ENCODE assay signal across 1 cellular context in genomic region chr10:22133640-22134624, GRCh38.
A peak's percentile ranks its signal among the peaks of the same experiment; 100 is the strongest.
TF ChIP-seq lines count a peak whose summit lies in the region.

No MANE protein-coding gene starts in this region.

TF ChIP-seq in K562, 482 proteins besides CTCF, POLR2A, EP300 and RAD21 (continued from another document and continues in another):
- TF ChIP-seq MAZ (CRISPR knock-in tag; conservative IDR thresholded peaks at IDR 0.05 in 1 of 2, IDR thresholded peaks at IDR 0.05 in 1 of 2) (peak; percentile 31 to 63; a peak in 3 of 4 replicates), VEZF1 (CRISPR knock-in tag; IDR thresholded peaks at IDR 0.05) (peak; percentile 44; the same call in 1 of the 2 replicates), RBM17 (IDR thresholded peaks at IDR 0.05; ENCODE audit: borderline replicate concordance, low read depth, low read length) (no peak), CTBP1 (IDR thresholded peaks at IDR 0.05; ENCODE audit: borderline replicate concordance) (peak; percentile 98), ZNF282 (CRISPR knock-in tag; IDR thresholded peaks at IDR 0.05) (no peak), TBP (optimal IDR thresholded peaks at IDR 0.05; ENCODE audit: low read depth, low read length) (peak; percentile 36), ZNF561 (CRISPR knock-in tag; conservative IDR thresholded peaks at IDR 0.05) (no peak), TCF7L2 (IDR thresholded peaks at IDR 0.05; ENCODE audit: low read depth, low read length) (no peak), IFI16 (CRISPR knock-in tag; IDR thresholded peaks at IDR 0.05) (no peak), POU5F1 (IDR thresholded peaks at IDR 0.05; ENCODE audit: borderline replicate concordance, low read depth, low read length, partially characterized antibody) (no peak), YBX1 (IDR thresholded peaks at IDR 0.05) (no peak), ZNF445 (CRISPR knock-in tag; IDR thresholded peaks at IDR 0.05; ENCODE audit: low read depth) (no peak), NR2C2 (CRISPR knock-in tag; IDR thresholded peaks at IDR 0.05) (no peak), NR2C2 (tag; IDR thresholded peaks at IDR 0.05) (peak; percentile 84), ZFP36 (IDR thresholded peaks at IDR 0.05; ENCODE audit: low read depth, low read length, partially characterized antibody) (no peak), THAP7 (CRISPR knock-in tag; IDR thresholded peaks at IDR 0.05) (no peak), ZNF830 (CRISPR knock-in tag; IDR thresholded peaks at IDR 0.05) (no peak), ZNF583 (CRISPR knock-in tag; IDR thresholded peaks at IDR 0.05) (no peak), MCM2 (IDR thresholded peaks at IDR 0.05; ENCODE audit: low read depth) (no peak), ZNF232 (CRISPR knock-in tag; IDR thresholded peaks at IDR 0.05) (no peak), PTTG1 (tag; IDR thresholded peaks at IDR 0.05; ENCODE audit: low read depth) (no peak), ZBTB43 (CRISPR knock-in tag; IDR thresholded peaks at IDR 0.05) (no peak), PURB (CRISPR knock-in tag; IDR thresholded peaks at IDR 0.05; ENCODE audit: low read depth) (no peak), HEY1 (CRISPR knock-in tag; IDR thresholded peaks at IDR 0.05; ENCODE audit: borderline replicate concordance) (no peak), RAD51 (IDR thresholded peaks at IDR 0.05; ENCODE audit: borderline replicate concordance, low read depth) (0 out of 2 replicates have a peak, but pooled peaks have one; percentile 20), NR4A1 (CRISPR knock-in tag; IDR thresholded peaks at IDR 0.05) (no peak), NR4A1 (tag; IDR thresholded peaks at IDR 0.05) (0 out of 2 replicates have a peak, but pooled peaks have one; percentile 24), ZBED1 (IDR thresholded peaks at IDR 0.05) (no peak), SNRNP70 (optimal IDR thresholded peaks at IDR 0.05; ENCODE audit: low read depth, low read length) (no peak), ZNF589 (CRISPR knock-in tag; IDR thresholded peaks at IDR 0.05; ENCODE audit: low read depth) (peak; percentile 88), ZNF140 (CRISPR knock-in tag; IDR thresholded peaks at IDR 0.05) (no peak), DMBX1 (CRISPR knock-in tag; IDR thresholded peaks at IDR 0.05; ENCODE audit: borderline replicate concordance) (peak; percentile 48), ARHGAP35 (IDR thresholded peaks at IDR 0.05; ENCODE audit: partially characterized antibody) (no peak), KLF13 (tag; IDR thresholded peaks at IDR 0.05; ENCODE audit: borderline replicate concordance, low read depth) (no peak), MCM7 (IDR thresholded peaks at IDR 0.05) (no peak), ZNF347 (CRISPR knock-in tag; IDR thresholded peaks at IDR 0.05; ENCODE audit: low read depth) (no peak)
- TF ChIP-seq, protein P1, sequence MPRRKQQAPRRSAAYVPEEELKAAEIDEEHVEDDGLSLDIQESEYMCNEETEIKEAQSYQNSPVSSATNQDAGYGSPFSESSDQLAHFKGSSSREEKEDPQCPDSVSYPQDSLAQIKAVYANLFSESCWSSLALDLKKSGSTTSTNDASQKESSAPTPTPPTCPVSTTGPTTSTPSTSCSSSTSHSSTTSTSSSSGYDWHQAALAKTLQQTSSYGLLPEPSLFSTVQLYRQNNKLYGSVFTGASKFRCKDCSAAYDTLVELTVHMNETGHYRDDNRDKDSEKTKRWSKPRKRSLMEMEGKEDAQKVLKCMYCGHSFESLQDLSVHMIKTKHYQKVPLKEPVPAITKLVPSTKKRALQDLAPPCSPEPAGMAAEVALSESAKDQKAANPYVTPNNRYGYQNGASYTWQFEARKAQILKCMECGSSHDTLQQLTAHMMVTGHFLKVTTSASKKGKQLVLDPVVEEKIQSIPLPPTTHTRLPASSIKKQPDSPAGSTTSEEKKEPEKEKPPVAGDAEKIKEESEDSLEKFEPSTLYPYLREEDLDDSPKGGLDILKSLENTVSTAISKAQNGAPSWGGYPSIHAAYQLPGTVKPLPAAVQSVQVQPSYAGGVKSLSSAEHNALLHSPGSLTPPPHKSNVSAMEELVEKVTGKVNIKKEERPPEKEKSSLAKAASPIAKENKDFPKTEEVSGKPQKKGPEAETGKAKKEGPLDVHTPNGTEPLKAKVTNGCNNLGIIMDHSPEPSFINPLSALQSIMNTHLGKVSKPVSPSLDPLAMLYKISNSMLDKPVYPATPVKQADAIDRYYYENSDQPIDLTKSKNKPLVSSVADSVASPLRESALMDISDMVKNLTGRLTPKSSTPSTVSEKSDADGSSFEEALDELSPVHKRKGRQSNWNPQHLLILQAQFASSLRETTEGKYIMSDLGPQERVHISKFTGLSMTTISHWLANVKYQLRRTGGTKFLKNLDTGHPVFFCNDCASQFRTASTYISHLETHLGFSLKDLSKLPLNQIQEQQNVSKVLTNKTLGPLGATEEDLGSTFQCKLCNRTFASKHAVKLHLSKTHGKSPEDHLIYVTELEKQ (CRISPR knock-in tag; IDR thresholded peaks at IDR 0.05): no peak
- TF ChIP-seq, protein P2, sequence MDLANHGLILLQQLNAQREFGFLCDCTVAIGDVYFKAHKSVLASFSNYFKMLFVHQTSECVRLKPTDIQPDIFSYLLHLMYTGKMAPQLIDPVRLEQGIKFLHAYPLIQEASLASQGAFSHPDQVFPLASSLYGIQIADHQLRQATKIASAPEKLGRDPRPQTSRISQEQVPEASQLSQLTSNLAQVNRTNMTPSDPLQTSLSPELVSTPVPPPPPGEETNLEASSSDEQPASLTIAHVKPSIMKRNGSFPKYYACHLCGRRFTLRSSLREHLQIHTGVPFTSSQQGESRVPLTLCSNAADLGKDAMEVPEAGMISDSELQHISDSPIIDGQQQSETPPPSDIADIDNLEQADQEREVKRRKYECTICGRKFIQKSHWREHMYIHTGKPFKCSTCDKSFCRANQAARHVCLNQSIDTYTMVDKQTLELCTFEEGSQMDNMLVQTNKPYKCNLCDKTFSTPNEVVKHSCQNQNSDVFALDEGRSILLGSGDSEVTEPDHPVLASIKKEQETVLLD (IDR thresholded peaks at IDR 0.05): peak; percentile 77; the same call in 1 of the 2 replicates
- TF ChIP-seq, protein P3, sequence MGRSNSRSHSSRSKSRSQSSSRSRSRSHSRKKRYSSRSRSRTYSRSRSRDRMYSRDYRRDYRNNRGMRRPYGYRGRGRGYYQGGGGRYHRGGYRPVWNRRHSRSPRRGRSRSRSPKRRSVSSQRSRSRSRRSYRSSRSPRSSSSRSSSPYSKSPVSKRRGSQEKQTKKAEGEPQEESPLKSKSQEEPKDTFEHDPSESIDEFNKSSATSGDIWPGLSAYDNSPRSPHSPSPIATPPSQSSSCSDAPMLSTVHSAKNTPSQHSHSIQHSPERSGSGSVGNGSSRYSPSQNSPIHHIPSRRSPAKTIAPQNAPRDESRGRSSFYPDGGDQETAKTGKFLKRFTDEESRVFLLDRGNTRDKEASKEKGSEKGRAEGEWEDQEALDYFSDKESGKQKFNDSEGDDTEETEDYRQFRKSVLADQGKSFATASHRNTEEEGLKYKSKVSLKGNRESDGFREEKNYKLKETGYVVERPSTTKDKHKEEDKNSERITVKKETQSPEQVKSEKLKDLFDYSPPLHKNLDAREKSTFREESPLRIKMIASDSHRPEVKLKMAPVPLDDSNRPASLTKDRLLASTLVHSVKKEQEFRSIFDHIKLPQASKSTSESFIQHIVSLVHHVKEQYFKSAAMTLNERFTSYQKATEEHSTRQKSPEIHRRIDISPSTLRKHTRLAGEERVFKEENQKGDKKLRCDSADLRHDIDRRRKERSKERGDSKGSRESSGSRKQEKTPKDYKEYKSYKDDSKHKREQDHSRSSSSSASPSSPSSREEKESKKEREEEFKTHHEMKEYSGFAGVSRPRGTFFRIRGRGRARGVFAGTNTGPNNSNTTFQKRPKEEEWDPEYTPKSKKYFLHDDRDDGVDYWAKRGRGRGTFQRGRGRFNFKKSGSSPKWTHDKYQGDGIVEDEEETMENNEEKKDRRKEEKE (IDR thresholded peaks at IDR 0.05; ENCODE audit: borderline replicate concordance in 1 of 2, control insufficient read depth in 1 of 2, low read depth in 2 of 2, low read length in 1 of 2): no peak
- TF ChIP-seq, protein P4, sequence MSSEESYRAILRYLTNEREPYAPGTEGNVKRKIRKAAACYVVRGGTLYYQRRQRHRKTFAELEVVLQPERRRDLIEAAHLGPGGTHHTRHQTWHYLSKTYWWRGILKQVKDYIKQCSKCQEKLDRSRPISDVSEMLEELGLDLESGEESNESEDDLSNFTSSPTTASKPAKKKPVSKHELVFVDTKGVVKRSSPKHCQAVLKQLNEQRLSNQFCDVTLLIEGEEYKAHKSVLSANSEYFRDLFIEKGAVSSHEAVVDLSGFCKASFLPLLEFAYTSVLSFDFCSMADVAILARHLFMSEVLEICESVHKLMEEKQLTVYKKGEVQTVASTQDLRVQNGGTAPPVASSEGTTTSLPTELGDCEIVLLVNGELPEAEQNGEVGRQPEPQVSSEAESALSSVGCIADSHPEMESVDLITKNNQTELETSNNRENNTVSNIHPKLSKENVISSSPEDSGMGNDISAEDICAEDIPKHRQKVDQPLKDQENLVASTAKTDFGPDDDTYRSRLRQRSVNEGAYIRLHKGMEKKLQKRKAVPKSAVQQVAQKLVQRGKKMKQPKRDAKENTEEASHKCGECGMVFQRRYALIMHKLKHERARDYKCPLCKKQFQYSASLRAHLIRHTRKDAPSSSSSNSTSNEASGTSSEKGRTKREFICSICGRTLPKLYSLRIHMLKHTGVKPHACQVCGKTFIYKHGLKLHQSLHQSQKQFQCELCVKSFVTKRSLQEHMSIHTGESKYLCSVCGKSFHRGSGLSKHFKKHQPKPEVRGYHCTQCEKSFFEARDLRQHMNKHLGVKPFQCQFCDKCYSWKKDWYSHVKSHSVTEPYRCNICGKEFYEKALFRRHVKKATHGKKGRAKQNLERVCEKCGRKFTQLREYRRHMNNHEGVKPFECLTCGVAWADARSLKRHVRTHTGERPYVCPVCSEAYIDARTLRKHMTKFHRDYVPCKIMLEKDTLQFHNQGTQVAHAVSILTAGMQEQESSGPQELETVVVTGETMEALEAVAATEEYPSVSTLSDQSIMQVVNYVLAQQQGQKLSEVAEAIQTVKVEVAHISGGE (CRISPR knock-in tag; IDR thresholded peaks at IDR 0.05): peak in 1 of 3 experiments; percentile 72; a peak in 2 of 6 replicates
- TF ChIP-seq, protein P5, sequence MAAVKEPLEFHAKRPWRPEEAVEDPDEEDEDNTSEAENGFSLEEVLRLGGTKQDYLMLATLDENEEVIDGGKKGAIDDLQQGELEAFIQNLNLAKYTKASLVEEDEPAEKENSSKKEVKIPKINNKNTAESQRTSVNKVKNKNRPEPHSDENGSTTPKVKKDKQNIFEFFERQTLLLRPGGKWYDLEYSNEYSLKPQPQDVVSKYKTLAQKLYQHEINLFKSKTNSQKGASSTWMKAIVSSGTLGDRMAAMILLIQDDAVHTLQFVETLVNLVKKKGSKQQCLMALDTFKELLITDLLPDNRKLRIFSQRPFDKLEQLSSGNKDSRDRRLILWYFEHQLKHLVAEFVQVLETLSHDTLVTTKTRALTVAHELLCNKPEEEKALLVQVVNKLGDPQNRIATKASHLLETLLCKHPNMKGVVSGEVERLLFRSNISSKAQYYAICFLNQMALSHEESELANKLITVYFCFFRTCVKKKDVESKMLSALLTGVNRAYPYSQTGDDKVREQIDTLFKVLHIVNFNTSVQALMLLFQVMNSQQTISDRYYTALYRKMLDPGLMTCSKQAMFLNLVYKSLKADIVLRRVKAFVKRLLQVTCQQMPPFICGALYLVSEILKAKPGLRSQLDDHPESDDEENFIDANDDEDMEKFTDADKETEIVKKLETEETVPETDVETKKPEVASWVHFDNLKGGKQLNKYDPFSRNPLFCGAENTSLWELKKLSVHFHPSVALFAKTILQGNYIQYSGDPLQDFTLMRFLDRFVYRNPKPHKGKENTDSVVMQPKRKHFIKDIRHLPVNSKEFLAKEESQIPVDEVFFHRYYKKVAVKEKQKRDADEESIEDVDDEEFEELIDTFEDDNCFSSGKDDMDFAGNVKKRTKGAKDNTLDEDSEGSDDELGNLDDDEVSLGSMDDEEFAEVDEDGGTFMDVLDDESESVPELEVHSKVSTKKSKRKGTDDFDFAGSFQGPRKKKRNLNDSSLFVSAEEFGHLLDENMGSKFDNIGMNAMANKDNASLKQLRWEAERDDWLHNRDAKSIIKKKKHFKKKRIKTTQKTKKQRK (IDR thresholded peaks at IDR 0.05; ENCODE audit: borderline replicate concordance, low read depth, low read length): no peak
- TF ChIP-seq, protein P6, sequence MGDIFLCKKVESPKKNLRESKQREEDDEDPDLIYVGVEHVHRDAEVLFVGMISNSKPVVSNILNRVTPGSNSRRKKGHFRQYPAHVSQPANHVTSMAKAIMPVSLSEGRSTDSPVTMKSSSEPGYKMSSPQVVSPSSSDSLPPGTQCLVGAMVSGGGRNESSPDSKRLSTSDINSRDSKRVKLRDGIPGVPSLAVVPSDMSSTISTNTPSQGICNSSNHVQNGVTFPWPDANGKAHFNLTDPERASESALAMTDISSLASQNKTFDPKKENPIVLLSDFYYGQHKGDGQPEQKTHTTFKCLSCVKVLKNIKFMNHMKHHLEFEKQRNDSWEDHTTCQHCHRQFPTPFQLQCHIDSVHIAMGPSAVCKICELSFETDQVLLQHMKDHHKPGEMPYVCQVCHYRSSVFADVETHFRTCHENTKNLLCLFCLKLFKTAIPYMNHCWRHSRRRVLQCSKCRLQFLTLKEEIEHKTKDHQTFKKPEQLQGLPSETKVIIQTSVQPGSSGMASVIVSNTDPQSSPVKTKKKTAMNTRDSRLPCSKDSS (IDR thresholded peaks at IDR 0.05; ENCODE audit: low read depth, partially characterized antibody): no peak
